Comparison of ENCODE assay signal across 21 cellular contexts in genomic region chr1:44326066-44326701, GRCh38. TPM values are rescaled to one million over a fixed set of nuclear protein-coding genes. Genes with fewer than 3 reads are reported as not detected.
DNase-seq lines count a peak whose midpoint lies in the region; FAIRE-seq and TF ChIP-seq lines count a peak whose summit lies in the region.
"Had no signal": no experiment of that assay in that cellular context is flagged by ENCODE, and none has a peak within 500 bp of the region (broad histone marks: within the 10 kb centered on the region; RNA-seq: fewer than 3 reads in every experiment).

No MANE protein-coding gene starts in this region.

- in situ Hi-C loops in astrocyte of the cerebellum (cut with HindIII; ENCODE audit: low sequenced_read_pairs), result no loop called here

- no peaks in the 10 kb centered on the region for H3K27me3 Mint-ChIP-seq in nephron (ENCODE audit: low read depth)
- H3K27me3 Mint-ChIP-seq: CD4-positive, alpha-beta T cell had no signal

- H3K4me3 ChIP-seq in AG10803 (ENCODE audit: low read length) (no peak overlapping the region), astrocyte of the cerebellum (ENCODE audit: low read depth, low read length) (no peak overlapping the region)
- H3K4me3 ChIP-seq: dorsolateral prefrontal cortex had no signal

- TF ChIP-seq CTCF in AG10803 (conservative IDR thresholded peaks at IDR 0.05; ENCODE audit: low read length) (no peak), astrocyte of the cerebellum (IDR thresholded peaks at IDR 0.05; ENCODE audit: low read depth, low read length, missing control alignments) (no peak), nephron (IDR thresholded peaks at IDR 0.05; ENCODE audit: unreplicated experiment in 3 of 3) (no peak), D721Med (IDR thresholded peaks at IDR 0.05; ENCODE audit: insufficient read depth, missing control alignments) (no peak)

- peaks cover 42% of the 10 kb centered on the region for H3K36me3 Mint-ChIP-seq in nephron (ENCODE audit: low read depth)

- DNase-seq in AG10803 (ENCODE audit: low read depth) (peak; percentile 26), LHCN-M2 (ENCODE audit: low read depth) (peak; percentile 9), astrocyte of the cerebellum (ENCODE audit: low read depth) (peak; percentile 20), RPMI8226 (no peak), D721Med (ENCODE audit: insufficient read length, low spot score) (no peak), OCI-M1 (lab: John Stamatoyannopoulos, UW) (no peak), T-helper 2 cell (no peak)
- DNase-seq: activated CD4-positive, alpha-beta T cell treated with anti-CD3 and anti-CD28 coated beads, Interleukin-2, amount 50 U/mL, for 4 hours; activated naive CD4-positive, alpha-beta T cell treated with anti-CD3 and anti-CD28 coated beads for 36 hours; CD4-positive, alpha-beta T cell; dorsolateral prefrontal cortex; KBM-7; NCI-H2081; NCI-H524; nephron progenitor cell; SIG-M5; substantia nigra; WERI-Rb-1 had no signal

- no peak overlapping the region for H3K4me3 Mint-ChIP-seq in nephron
- H3K4me3 Mint-ChIP-seq: activated naive CD4-positive, alpha-beta T cell treated with anti-CD3 and anti-CD28 coated beads for 36 hours; CD4-positive, alpha-beta T cell; nephron progenitor cell had no signal

- H3K4me1 Mint-ChIP-seq in nephron, result peaks cover 41% of the 10 kb centered on the region

- H3K27ac Mint-ChIP-seq in nephron, result peak overlapping the region in 2 of 3 experiments; percentile 24 to 72
- H3K27ac Mint-ChIP-seq: activated naive CD4-positive, alpha-beta T cell treated with anti-CD3 and anti-CD28 coated beads for 36 hours; CD4-positive, alpha-beta T cell; nephron progenitor cell had no signal

- H3K9me3 Mint-ChIP-seq in nephron, result no peaks in the 10 kb centered on the region
- H3K9me3 Mint-ChIP-seq: activated naive CD4-positive, alpha-beta T cell treated with anti-CD3 and anti-CD28 coated beads for 36 hours; CD4-positive, alpha-beta T cell; nephron progenitor cell had no signal

- no peak for FAIRE-seq in D721Med (lab: Jason Lieb, UNC)
- FAIRE-seq: bronchial epithelial cell, urothelium cell line had no signal

RNA-seq across cellular contexts. Expression of gene ERI3, which starts 28.9 kb away (rescaled TPM):
- 59.7 and 59.8 TPM in 2 replicates for total RNA-seq in LHCN-M2 (2014; rRNA removed)
- polyA plus RNA-seq in LHCN-M2 (2012), result 66.2 TPM

Comparison
In these comparisons a context has a peak if more than half of its experiments do, and no peak if none do; other contexts are left out.
1. DNase-seq: peak in AG10803 (single experiment), LHCN-M2 (single experiment) and astrocyte of the cerebellum (single experiment); none in RPMI8226 (single experiment), D721Med (single experiment), OCI-M1 (single experiment) and T-helper 2 cell (0 of 5).